ENCODE assay signal across 1 cellular context in the genomic region with DNA sequence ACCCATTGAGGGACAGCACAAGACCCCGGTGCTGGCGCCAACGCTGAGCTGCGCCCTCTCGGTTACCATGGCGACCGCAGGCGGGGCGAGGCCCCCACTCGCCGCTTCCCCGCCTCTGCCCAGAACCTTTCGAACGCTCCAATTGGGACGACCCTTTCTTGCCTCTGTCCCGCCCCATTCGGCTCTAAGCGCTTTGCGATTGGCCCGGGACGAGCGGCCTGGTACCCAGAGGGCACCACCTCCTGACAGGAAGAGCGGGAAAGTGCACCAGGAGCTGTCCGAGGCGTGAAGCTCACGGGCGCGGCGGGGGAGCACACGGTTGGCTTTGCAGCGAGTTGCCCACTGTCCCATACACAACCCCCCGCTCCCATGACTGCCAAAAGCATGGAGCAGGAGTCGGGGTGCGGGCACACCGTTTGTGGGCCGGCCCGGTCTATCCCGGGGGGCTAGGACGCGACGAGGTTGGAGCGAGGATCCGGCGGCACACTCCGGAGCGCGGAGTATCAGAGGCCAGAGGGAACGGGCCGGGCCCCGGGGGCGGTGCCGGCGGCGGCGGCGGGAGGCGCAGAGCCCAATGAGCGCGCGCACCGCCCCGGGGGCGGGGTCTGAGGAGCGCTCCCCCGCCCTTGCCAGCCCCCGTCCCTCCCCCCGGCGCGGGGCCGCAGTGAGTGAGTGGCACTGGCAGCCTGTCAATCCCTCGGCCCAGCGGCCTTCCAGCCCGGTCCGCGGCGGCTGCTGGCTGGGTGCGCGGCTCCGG.
TF ChIP-seq lines count a peak whose summit lies in the region.

No MANE protein-coding gene starts in this region.

TF ChIP-seq in HepG2, 621 proteins besides CTCF, POLR2A, EP300 and RAD21 (continued from another document and continues in another):
- TF ChIP-seq, protein P1, sequence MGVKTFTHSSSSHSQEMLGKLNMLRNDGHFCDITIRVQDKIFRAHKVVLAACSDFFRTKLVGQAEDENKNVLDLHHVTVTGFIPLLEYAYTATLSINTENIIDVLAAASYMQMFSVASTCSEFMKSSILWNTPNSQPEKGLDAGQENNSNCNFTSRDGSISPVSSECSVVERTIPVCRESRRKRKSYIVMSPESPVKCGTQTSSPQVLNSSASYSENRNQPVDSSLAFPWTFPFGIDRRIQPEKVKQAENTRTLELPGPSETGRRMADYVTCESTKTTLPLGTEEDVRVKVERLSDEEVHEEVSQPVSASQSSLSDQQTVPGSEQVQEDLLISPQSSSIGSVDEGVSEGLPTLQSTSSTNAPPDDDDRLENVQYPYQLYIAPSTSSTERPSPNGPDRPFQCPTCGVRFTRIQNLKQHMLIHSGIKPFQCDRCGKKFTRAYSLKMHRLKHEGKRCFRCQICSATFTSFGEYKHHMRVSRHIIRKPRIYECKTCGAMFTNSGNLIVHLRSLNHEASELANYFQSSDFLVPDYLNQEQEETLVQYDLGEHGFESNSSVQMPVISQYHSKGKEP (CRISPR knock-in tag; IDR thresholded peaks at IDR 0.05) = 0 out of 2 replicates have a peak, but pooled peaks have one; percentile 70
- TF ChIP-seq, protein P2, sequence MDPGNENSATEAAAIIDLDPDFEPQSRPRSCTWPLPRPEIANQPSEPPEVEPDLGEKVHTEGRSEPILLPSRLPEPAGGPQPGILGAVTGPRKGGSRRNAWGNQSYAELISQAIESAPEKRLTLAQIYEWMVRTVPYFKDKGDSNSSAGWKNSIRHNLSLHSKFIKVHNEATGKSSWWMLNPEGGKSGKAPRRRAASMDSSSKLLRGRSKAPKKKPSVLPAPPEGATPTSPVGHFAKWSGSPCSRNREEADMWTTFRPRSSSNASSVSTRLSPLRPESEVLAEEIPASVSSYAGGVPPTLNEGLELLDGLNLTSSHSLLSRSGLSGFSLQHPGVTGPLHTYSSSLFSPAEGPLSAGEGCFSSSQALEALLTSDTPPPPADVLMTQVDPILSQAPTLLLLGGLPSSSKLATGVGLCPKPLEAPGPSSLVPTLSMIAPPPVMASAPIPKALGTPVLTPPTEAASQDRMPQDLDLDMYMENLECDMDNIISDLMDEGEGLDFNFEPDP (CRISPR knock-in tag; conservative IDR thresholded peaks at IDR 0.05) = 0 out of 2 replicates have a peak, but pooled peaks have one; percentile 95
- 0 out of 2 replicates have a peak, but pooled peaks have one; percentile 79 for TF ChIP-seq ZNF260 (CRISPR knock-in tag; IDR thresholded peaks at IDR 0.05; ENCODE audit: borderline replicate concordance, low read depth)
- TF ChIP-seq ZNF674 (CRISPR knock-in tag; IDR thresholded peaks at IDR 0.05; ENCODE audit: low read depth) = no peak
- TF ChIP-seq, protein P3, sequence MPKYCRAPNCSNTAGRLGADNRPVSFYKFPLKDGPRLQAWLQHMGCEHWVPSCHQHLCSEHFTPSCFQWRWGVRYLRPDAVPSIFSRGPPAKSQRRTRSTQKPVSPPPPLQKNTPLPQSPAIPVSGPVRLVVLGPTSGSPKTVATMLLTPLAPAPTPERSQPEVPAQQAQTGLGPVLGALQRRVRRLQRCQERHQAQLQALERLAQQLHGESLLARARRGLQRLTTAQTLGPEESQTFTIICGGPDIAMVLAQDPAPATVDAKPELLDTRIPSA (CRISPR knock-in tag; IDR thresholded peaks at IDR 0.05; ENCODE audit: borderline replicate concordance) = peak; percentile 95; the same call in 1 of the 2 replicates
- TF ChIP-seq ZBTB8A (CRISPR knock-in tag; IDR thresholded peaks at IDR 0.05; ENCODE audit: borderline replicate concordance, low read depth) = no peak; the same call in 1 of the 2 replicates
- peak; percentile 59 for TF ChIP-seq NCOA2 (CRISPR knock-in tag; IDR thresholded peaks at IDR 0.05)
- no peak for TF ChIP-seq RARG (CRISPR knock-in tag; IDR thresholded peaks at IDR 0.05; ENCODE audit: low read depth)
- TF ChIP-seq, protein P4, sequence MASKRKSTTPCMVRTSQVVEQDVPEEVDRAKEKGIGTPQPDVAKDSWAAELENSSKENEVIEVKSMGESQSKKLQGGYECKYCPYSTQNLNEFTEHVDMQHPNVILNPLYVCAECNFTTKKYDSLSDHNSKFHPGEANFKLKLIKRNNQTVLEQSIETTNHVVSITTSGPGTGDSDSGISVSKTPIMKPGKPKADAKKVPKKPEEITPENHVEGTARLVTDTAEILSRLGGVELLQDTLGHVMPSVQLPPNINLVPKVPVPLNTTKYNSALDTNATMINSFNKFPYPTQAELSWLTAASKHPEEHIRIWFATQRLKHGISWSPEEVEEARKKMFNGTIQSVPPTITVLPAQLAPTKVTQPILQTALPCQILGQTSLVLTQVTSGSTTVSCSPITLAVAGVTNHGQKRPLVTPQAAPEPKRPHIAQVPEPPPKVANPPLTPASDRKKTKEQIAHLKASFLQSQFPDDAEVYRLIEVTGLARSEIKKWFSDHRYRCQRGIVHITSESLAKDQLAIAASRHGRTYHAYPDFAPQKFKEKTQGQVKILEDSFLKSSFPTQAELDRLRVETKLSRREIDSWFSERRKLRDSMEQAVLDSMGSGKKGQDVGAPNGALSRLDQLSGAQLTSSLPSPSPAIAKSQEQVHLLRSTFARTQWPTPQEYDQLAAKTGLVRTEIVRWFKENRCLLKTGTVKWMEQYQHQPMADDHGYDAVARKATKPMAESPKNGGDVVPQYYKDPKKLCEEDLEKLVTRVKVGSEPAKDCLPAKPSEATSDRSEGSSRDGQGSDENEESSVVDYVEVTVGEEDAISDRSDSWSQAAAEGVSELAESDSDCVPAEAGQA (IDR thresholded peaks at IDR 0.05; ENCODE audit: low read depth) = no peak
- TF ChIP-seq, protein P4 (CRISPR knock-in tag; IDR thresholded peaks at IDR 0.05; ENCODE audit: borderline replicate concordance) = peak; percentile 95
- TF ChIP-seq, protein P5, sequence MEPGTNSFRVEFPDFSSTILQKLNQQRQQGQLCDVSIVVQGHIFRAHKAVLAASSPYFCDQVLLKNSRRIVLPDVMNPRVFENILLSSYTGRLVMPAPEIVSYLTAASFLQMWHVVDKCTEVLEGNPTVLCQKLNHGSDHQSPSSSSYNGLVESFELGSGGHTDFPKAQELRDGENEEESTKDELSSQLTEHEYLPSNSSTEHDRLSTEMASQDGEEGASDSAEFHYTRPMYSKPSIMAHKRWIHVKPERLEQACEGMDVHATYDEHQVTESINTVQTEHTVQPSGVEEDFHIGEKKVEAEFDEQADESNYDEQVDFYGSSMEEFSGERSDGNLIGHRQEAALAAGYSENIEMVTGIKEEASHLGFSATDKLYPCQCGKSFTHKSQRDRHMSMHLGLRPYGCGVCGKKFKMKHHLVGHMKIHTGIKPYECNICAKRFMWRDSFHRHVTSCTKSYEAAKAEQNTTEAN (CRISPR knock-in tag; conservative IDR thresholded peaks at IDR 0.05) = peak; percentile 92
- TF ChIP-seq, protein P6, sequence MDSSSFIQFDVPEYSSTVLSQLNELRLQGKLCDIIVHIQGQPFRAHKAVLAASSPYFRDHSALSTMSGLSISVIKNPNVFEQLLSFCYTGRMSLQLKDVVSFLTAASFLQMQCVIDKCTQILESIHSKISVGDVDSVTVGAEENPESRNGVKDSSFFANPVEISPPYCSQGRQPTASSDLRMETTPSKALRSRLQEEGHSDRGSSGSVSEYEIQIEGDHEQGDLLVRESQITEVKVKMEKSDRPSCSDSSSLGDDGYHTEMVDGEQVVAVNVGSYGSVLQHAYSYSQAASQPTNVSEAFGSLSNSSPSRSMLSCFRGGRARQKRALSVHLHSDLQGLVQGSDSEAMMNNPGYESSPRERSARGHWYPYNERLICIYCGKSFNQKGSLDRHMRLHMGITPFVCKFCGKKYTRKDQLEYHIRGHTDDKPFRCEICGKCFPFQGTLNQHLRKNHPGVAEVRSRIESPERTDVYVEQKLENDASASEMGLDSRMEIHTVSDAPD (CRISPR knock-in tag; IDR thresholded peaks at IDR 0.05) = peak; percentile 71; the same call in 1 of the 2 replicates
- TF ChIP-seq, protein P7, sequence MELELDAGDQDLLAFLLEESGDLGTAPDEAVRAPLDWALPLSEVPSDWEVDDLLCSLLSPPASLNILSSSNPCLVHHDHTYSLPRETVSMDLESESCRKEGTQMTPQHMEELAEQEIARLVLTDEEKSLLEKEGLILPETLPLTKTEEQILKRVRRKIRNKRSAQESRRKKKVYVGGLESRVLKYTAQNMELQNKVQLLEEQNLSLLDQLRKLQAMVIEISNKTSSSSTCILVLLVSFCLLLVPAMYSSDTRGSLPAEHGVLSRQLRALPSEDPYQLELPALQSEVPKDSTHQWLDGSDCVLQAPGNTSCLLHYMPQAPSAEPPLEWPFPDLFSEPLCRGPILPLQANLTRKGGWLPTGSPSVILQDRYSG (CRISPR knock-in tag; IDR thresholded peaks at IDR 0.05) = peak; percentile 92
- TF ChIP-seq, protein P8, sequence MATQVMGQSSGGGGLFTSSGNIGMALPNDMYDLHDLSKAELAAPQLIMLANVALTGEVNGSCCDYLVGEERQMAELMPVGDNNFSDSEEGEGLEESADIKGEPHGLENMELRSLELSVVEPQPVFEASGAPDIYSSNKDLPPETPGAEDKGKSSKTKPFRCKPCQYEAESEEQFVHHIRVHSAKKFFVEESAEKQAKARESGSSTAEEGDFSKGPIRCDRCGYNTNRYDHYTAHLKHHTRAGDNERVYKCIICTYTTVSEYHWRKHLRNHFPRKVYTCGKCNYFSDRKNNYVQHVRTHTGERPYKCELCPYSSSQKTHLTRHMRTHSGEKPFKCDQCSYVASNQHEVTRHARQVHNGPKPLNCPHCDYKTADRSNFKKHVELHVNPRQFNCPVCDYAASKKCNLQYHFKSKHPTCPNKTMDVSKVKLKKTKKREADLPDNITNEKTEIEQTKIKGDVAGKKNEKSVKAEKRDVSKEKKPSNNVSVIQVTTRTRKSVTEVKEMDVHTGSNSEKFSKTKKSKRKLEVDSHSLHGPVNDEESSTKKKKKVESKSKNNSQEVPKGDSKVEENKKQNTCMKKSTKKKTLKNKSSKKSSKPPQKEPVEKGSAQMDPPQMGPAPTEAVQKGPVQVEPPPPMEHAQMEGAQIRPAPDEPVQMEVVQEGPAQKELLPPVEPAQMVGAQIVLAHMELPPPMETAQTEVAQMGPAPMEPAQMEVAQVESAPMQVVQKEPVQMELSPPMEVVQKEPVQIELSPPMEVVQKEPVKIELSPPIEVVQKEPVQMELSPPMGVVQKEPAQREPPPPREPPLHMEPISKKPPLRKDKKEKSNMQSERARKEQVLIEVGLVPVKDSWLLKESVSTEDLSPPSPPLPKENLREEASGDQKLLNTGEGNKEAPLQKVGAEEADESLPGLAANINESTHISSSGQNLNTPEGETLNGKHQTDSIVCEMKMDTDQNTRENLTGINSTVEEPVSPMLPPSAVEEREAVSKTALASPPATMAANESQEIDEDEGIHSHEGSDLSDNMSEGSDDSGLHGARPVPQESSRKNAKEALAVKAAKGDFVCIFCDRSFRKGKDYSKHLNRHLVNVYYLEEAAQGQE (IDR thresholded peaks at IDR 0.05; ENCODE audit: borderline replicate concordance in 1 of 2, low read depth in 1 of 2, low read length in 2 of 2) = no peak; a peak in 1 of 4 replicates
- TF ChIP-seq PHF5A (CRISPR knock-in tag; IDR thresholded peaks at IDR 0.05; ENCODE audit: low read depth, unreplicated experiment) = no peak
- peak; percentile 88 for TF ChIP-seq HOXD1 (CRISPR knock-in tag; IDR thresholded peaks at IDR 0.05)
- peak; percentile 95 for TF ChIP-seq ZNF501 (CRISPR knock-in tag; IDR thresholded peaks at IDR 0.05)
- TF ChIP-seq, protein P9, sequence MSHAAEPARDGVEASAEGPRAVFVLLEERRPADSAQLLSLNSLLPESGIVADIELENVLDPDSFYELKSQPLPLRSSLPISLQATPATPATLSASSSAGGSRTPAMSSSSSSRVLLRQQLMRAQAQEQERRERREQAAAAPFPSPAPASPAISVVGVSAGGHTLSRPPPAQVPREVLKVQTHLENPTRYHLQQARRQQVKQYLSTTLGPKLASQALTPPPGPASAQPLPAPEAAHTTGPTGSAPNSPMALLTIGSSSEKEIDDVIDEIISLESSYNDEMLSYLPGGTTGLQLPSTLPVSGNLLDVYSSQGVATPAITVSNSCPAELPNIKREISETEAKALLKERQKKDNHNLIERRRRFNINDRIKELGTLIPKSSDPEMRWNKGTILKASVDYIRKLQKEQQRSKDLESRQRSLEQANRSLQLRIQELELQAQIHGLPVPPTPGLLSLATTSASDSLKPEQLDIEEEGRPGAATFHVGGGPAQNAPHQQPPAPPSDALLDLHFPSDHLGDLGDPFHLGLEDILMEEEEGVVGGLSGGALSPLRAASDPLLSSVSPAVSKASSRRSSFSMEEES (CRISPR knock-in tag; IDR thresholded peaks at IDR 0.05) = peak; percentile 84
- peak; percentile 76; the same call in 1 of the 2 replicates for TF ChIP-seq ZNF354B (CRISPR knock-in tag; IDR thresholded peaks at IDR 0.05)
- peak; percentile 88; the same call in 1 of the 2 replicates for TF ChIP-seq ZNF30 (CRISPR knock-in tag; IDR thresholded peaks at IDR 0.05)
- TF ChIP-seq ZFP62 (CRISPR knock-in tag; IDR thresholded peaks at IDR 0.05) = no peak
- peak; percentile 80 for TF ChIP-seq SNAPC2 (CRISPR knock-in tag; IDR thresholded peaks at IDR 0.05)
- peak; percentile 97 for TF ChIP-seq EED (CRISPR knock-in tag; IDR thresholded peaks at IDR 0.05)
- TF ChIP-seq ZNF33B (CRISPR knock-in tag; IDR thresholded peaks at IDR 0.05) = peak; percentile 92; the same call in 1 of the 2 replicates
- no peak for TF ChIP-seq GABPA (IDR thresholded peaks at IDR 0.05; ENCODE audit: low read depth, low read length)
- TF ChIP-seq GABPA (CRISPR knock-in tag; IDR thresholded peaks at IDR 0.05; ENCODE audit: low read depth) = no peak
- TF ChIP-seq ZZZ3 (CRISPR knock-in tag; IDR thresholded peaks at IDR 0.05; ENCODE audit: borderline replicate concordance) = no peak
- TF ChIP-seq ZNF670 (CRISPR knock-in tag; IDR thresholded peaks at IDR 0.05; ENCODE audit: borderline replicate concordance) = peak; percentile 78; the same call in 1 of the 2 replicates
- no peak for TF ChIP-seq TAF15 (IDR thresholded peaks at IDR 0.05; ENCODE audit: low read depth, low read length, poor library complexity, severe bottlenecking)
- TF ChIP-seq, protein P10, sequence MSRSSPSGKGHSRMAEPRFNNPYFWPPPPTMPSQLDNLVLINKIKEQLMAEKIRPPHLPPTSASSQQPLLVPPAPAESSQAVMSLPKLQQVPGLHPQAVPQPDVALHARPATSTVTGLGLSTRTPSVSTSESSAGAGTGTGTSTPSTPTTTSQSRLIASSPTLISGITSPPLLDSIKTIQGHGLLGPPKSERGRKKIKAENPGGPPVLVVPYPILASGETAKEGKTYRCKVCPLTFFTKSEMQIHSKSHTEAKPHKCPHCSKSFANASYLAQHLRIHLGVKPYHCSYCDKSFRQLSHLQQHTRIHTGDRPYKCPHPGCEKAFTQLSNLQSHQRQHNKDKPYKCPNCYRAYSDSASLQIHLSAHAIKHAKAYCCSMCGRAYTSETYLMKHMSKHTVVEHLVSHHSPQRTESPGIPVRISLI (CRISPR knock-in tag; IDR thresholded peaks at IDR 0.05; ENCODE audit: borderline replicate concordance) = no peak
